8 cellular contexts compared by ENCODE assay signal in genomic region chr12:38138225-38139221, GRCh38.
DNase-seq lines count a peak whose midpoint lies in the region; ATAC-seq and TF ChIP-seq lines count a peak whose summit lies in the region.

No MANE protein-coding gene starts in this region.

- no peak overlapping the region for H2AK9ac ChIP-seq in IMR-90 (replicated peaks; ENCODE audit: low read depth, low read length, poor library complexity)

- BruUV-seq in IMR-90 (replicated peaks; lab: Mats Ljungman, UMichigan), result no TSS peak

- no peaks in the 10 kb centered on the region for H3K79me2 ChIP-seq in parathyroid adenoma

- H3K27ac Mint-ChIP-seq in activated naive CD8-positive, alpha-beta T cell, result no peak overlapping the region

- TF ChIP-seq CTCF in IMR-90 (conservative IDR thresholded peaks at IDR 0.05; ENCODE audit: low read depth, low read length) (peak; percentile 85), parathyroid adenoma (IDR thresholded peaks at IDR 0.05) (peak; percentile 95), upper lobe of right lung (IDR thresholded peaks at IDR 0.05) (peak; percentile 98)

- H3K27ac ChIP-seq in IMR-90 (ENCODE audit: insufficient read depth, low read length) (no peak overlapping the region), SJSA1 (no peak overlapping the region), parathyroid adenoma (no peak overlapping the region), upper lobe of right lung (peak overlapping the region; percentile 24)

- H3K9me3 ChIP-seq in IMR-90 (ENCODE audit: control insufficient read depth, insufficient read depth, low read length) (no peaks in the 10 kb centered on the region), SJSA1 (replicated peaks) (no peaks in the 10 kb centered on the region), parathyroid adenoma (ENCODE audit: control insufficient read depth, low read length) (no peaks in the 10 kb centered on the region), upper lobe of right lung (no peaks in the 10 kb centered on the region)

- peaks cover 9% of the 10 kb centered on the region for H3K4me1 Mint-ChIP-seq in activated naive CD8-positive, alpha-beta T cell (ENCODE audit: low read depth)

- H2AFZ ChIP-seq in IMR-90 (replicated peaks; ENCODE audit: low read length, poor library complexity) (peak overlapping the region; percentile 82), parathyroid adenoma (peak overlapping the region; percentile 80)

- CTCF ChIA-PET in IMR-90 (lab: Yijun Ruan, JAX), result no interaction called here

- H2BK20ac ChIP-seq in IMR-90 (ENCODE audit: low read depth, low read length), result no peak overlapping the region

- 17% methylated on average over 10 of the region's 54 CpGs; no CpG with 5 or more reads in 1 of the 2 experiments for WGBS in IMR-90 (ENCODE audit: extremely low coverage in 2 of 2, insufficient read length in 1 of 2), 2 experiments

- H2BK120ac ChIP-seq in IMR-90 (ENCODE audit: low read depth, low read length), result no peak overlapping the region

- no peaks in the 10 kb centered on the region for H3K9me3 Mint-ChIP-seq in activated naive CD8-positive, alpha-beta T cell (ENCODE audit: low read depth)

- H3K4me3 Mint-ChIP-seq in activated naive CD8-positive, alpha-beta T cell, result peak overlapping the region; percentile 87

- H4K91ac ChIP-seq in IMR-90 (ENCODE audit: insufficient read depth, low read depth, low read length), result no peak overlapping the region

- H2AK5ac ChIP-seq in IMR-90 (ENCODE audit: low read depth, low read length), result no peak overlapping the region

- no peak overlapping the region for H3K56ac ChIP-seq in IMR-90 (ENCODE audit: extremely low read depth, insufficient read depth, low read length)

- H3K4ac ChIP-seq in IMR-90 (ENCODE audit: low read depth, low read length), result no peak overlapping the region

- DNase-seq in COLO829 (ENCODE audit: low spot score) (peak; percentile 86), IMR-90 (peak; percentile 44), SJSA1 (ENCODE audit: low read depth in 1 of 2, low spot score in 2 of 2) (peak; percentile 43 to 64), head of caudate nucleus (peak in 39 of 42 donors; percentile 21 to 95 (median 81)), upper lobe of right lung (peak; percentile 77)

- H3K4me1 ChIP-seq in IMR-90 (ENCODE audit: control insufficient read depth, insufficient read depth, low read length), result no peaks in the 10 kb centered on the region
- H3K4me1 ChIP-seq in SJSA1 (replicated peaks), result no peaks in the 10 kb centered on the region
- H3K4me1 ChIP-seq in parathyroid adenoma, result no peaks in the 10 kb centered on the region
- peaks cover 9% of the 10 kb centered on the region for H3K4me1 ChIP-seq in upper lobe of right lung

- no peak overlapping the region for H3K23ac ChIP-seq in IMR-90 (ENCODE audit: low read depth, low read length)

- H3K36me3 Mint-ChIP-seq in activated naive CD8-positive, alpha-beta T cell, result no peaks in the 10 kb centered on the region

- no peaks in the 10 kb centered on the region for H3K79me1 ChIP-seq in IMR-90 (ENCODE audit: low read depth in 1 of 2, low read length in 2 of 2)

- H3K4me2 ChIP-seq in IMR-90 (ENCODE audit: low read depth, low read length) (peak overlapping the region; percentile 56; the same call in 1 of the 2 replicates), parathyroid adenoma (ENCODE audit: low read length) (peak overlapping the region; percentile 96)

- H3K14ac ChIP-seq in IMR-90 (replicated peaks; ENCODE audit: low read depth, low read length), result no peak overlapping the region

- no peak overlapping the region for H4K5ac ChIP-seq in IMR-90 (ENCODE audit: low read depth, low read length)

- no peaks in the 10 kb centered on the region for H3K27me3 ChIP-seq in IMR-90 (ENCODE audit: control insufficient read depth, insufficient read depth, low read length)
- H3K27me3 ChIP-seq in SJSA1 (replicated peaks), result no peaks in the 10 kb centered on the region
- no peaks in the 10 kb centered on the region for H3K27me3 ChIP-seq in parathyroid adenoma (ENCODE audit: control insufficient read depth, insufficient read depth, low read length)
- no peaks in the 10 kb centered on the region for H3K27me3 ChIP-seq in upper lobe of right lung

- no peak overlapping the region for H2BK5ac ChIP-seq in IMR-90 (ENCODE audit: low read depth, low read length, poor library complexity, severe bottlenecking)

- POLR2A ChIA-PET in IMR-90 (lab: Charles Lee; ENCODE audit: unreplicated experiment), result no interaction called here

- no peak overlapping the region for H2BK15ac ChIP-seq in IMR-90 (ENCODE audit: low read depth, low read length)

- H3K9me1 ChIP-seq in IMR-90 (ENCODE audit: insufficient read depth, low read length), result no peaks in the 10 kb centered on the region

- TF ChIP-seq RAD21 in IMR-90 (IDR thresholded peaks at IDR 0.05; ENCODE audit: low read length), result peak; percentile 61

- no peaks in the 10 kb centered on the region for H3K36me3 ChIP-seq in IMR-90 (ENCODE audit: control insufficient read depth, insufficient read depth, low read length)
- no peaks in the 10 kb centered on the region for H3K36me3 ChIP-seq in SJSA1
- H3K36me3 ChIP-seq in parathyroid adenoma (ENCODE audit: control insufficient read depth, insufficient read depth, low read length), result no peaks in the 10 kb centered on the region
- H3K36me3 ChIP-seq in upper lobe of right lung, result no peaks in the 10 kb centered on the region

- in situ Hi-C loops in IMR-90 (cut with MboI; ENCODE audit: low sequenced_read_pairs), result no loop called here

- TF ChIP-seq POLR2A in IMR-90 (IDR thresholded peaks at IDR 0.05; ENCODE audit: low read depth, low read length), result no peak

- no peaks in the 10 kb centered on the region for H4K20me1 ChIP-seq in IMR-90 (ENCODE audit: insufficient read depth, low read length)

- no peak overlapping the region for H4K8ac ChIP-seq in IMR-90 (ENCODE audit: low read depth in 2 of 2, low read length in 2 of 2)

- ATAC-seq in GM19463 (IDR thresholded peaks at IDR 0.05; ENCODE audit: unreplicated experiment) (peak; percentile 74), IMR-90 (ENCODE audit: low read depth) (peak; percentile 83), upper lobe of right lung (peak; percentile 93)

- H3K27me3 Mint-ChIP-seq in activated naive CD8-positive, alpha-beta T cell, result peaks cover 6% of the 10 kb centered on the region

- 0 out of 2 replicates have a peak overlapping the region, but pooled peaks have one; percentile 12 for H3K9ac ChIP-seq in IMR-90 (ENCODE audit: low read depth, low read length)
- no peak overlapping the region for H3K9ac ChIP-seq in parathyroid adenoma

- dilution Hi-C loops in IMR-90 (cut with HindIII; ENCODE audit: low sequenced_read_pairs, unreplicated experiment), result no loop called here

- peak overlapping the region; percentile 24; the same call in 1 of the 2 replicates for H3K4me3 ChIP-seq in IMR-90 (ENCODE audit: insufficient read depth, low read depth, low read length)
- H3K4me3 ChIP-seq in SJSA1, result peak overlapping the region; percentile 15; the same call in 1 of the 2 replicates
- peak overlapping the region; percentile 70 for H3K4me3 ChIP-seq in parathyroid adenoma (ENCODE audit: low read depth, low read length)
- peak overlapping the region; percentile 48 for H3K4me3 ChIP-seq in upper lobe of right lung

- H3K18ac ChIP-seq in IMR-90 (ENCODE audit: low read depth, low read length), result no peak overlapping the region

- intact Hi-C loops in IMR-90 (cut with micrococcal nuclease) (loop anchor here (1.0 kb wide), 1 partner anchor 178 kb away; the partner anchor contains the start of gene ALG10B), head of caudate nucleus (cut with DNase I) (loop anchor here (2.0 kb wide), 1 partner anchor 178 kb away; the partner anchor contains the start of gene ALG10B), upper lobe of right lung (cut with DNase I) (no loop called here)

TF ChIP-seq in IMR-90, 13 proteins besides CTCF, POLR2A, EP300 and RAD21:
- TF ChIP-seq, protein P1, sequence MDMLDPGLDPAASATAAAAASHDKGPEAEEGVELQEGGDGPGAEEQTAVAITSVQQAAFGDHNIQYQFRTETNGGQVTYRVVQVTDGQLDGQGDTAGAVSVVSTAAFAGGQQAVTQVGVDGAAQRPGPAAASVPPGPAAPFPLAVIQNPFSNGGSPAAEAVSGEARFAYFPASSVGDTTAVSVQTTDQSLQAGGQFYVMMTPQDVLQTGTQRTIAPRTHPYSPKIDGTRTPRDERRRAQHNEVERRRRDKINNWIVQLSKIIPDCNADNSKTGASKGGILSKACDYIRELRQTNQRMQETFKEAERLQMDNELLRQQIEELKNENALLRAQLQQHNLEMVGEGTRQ (IDR thresholded peaks at IDR 0.05; ENCODE audit: low read depth, low read length), result no peak
- TF ChIP-seq ELK1 (IDR thresholded peaks at IDR 0.05; ENCODE audit: borderline replicate concordance, low read depth, low read length) (no peak), SMC3 (IDR thresholded peaks at IDR 0.05; ENCODE audit: low read depth, low read length) (peak; percentile 51)

Comparison
In these comparisons a context has a peak if more than half of its experiments do, and no peak if none do; other contexts are left out.
1. H3K4me3 ChIP-seq: peak in every context shown above with its lines; median percentile 70 in parathyroid adenoma; 48 in upper lobe of right lung; 24 in IMR-90; 15 in SJSA1.